Comparison of ENCODE assay signal across 27 cellular contexts in genomic region chr1:100627936-100628335, GRCh38.
DNase-seq lines count a peak whose midpoint lies in the region; ATAC-seq and TF ChIP-seq lines count a peak whose summit lies in the region.
"Had no signal": no experiment of that assay in that cellular context is flagged by ENCODE, and none has a peak within 500 bp of the region (broad histone marks: within the 10 kb centered on the region; RNA-seq: fewer than 3 reads in every experiment).

No MANE protein-coding gene starts in this region.

- TF ChIP-seq RAD21 in SK-N-SH (IDR thresholded peaks at IDR 0.05; ENCODE audit: low read length) = no peak

- H4K91ac ChIP-seq in mesenchymal stem cell (ENCODE audit: low read length) = no peak overlapping the region

- in situ Hi-C loops in brain microvascular endothelial cell (cut with HindIII; ENCODE audit: low pct_ligation_motif_present, low sequenced_read_pairs) = loop anchor here (10.0 kb wide), 1 partner anchor 237 kb away; no protein-coding TSS in a partner anchor

- TF ChIP-seq CTCF in SK-N-SH (IDR thresholded peaks at IDR 0.05) (no peak), brain microvascular endothelial cell (IDR thresholded peaks at IDR 0.05; ENCODE audit: low read depth, low read length, missing control alignments) (no peak), upper lobe of right lung (IDR thresholded peaks at IDR 0.05) (no peak), right atrium auricular region (IDR thresholded peaks at IDR 0.05) (no peak)

- no peak overlapping the region for H3K18ac ChIP-seq in mesenchymal stem cell (ENCODE audit: low read depth in 1 of 2, low read length in 2 of 2)
- H3K18ac ChIP-seq in mesendoderm (ENCODE audit: low read length) = no peak overlapping the region

- peak overlapping the region in 1 of 2 experiments; percentile 32 for H2BK12ac ChIP-seq in mesenchymal stem cell (ENCODE audit: low read length in 2 of 2)

- H3K9me3 ChIP-seq in SK-N-SH (no peaks in the 10 kb centered on the region), mesenchymal stem cell (ENCODE audit: control insufficient read depth, low read length) (no peaks in the 10 kb centered on the region), upper lobe of right lung (no peaks in the 10 kb centered on the region), right atrium auricular region (no peaks in the 10 kb centered on the region)
- H3K9me3 ChIP-seq: left ventricle myocardium inferior, ovary, Peyer's patch had no signal

- peaks cover 0 to 36% of the 10 kb centered on the region in 2 experiments for H3K4me1 ChIP-seq in SK-N-SH (ENCODE audit: control insufficient read depth in 1 of 2, insufficient read depth in 2 of 2, low read depth in 1 of 2, low read length in 1 of 2)
- H3K4me1 ChIP-seq in mesenchymal stem cell (ENCODE audit: control insufficient read depth, insufficient read depth, low read depth, low read length) = peaks cover 5% of the 10 kb centered on the region
- peaks cover 11% of the 10 kb centered on the region for H3K4me1 ChIP-seq in upper lobe of right lung
- H3K4me1 ChIP-seq in right atrium auricular region = peaks cover 0 to 4% of the 10 kb centered on the region in 2 donors
- no peaks in the 10 kb centered on the region for H3K4me1 ChIP-seq in mesendoderm (ENCODE audit: control insufficient read depth, low read depth, low read length)
- H3K4me1 ChIP-seq: Peyer's patch, SJCRH30 had no signal

- H3K9ac ChIP-seq in SK-N-SH (peak overlapping the region; percentile 49), mesenchymal stem cell (ENCODE audit: low read length) (peak overlapping the region; percentile 21), mesendoderm (ENCODE audit: low read length) (no peak overlapping the region)

- H3K79me2 ChIP-seq in SK-N-SH (ENCODE audit: insufficient read depth) (no peaks in the 10 kb centered on the region), mesendoderm (ENCODE audit: control insufficient read depth, insufficient read depth, low read length) (no peaks in the 10 kb centered on the region)
- H3K79me2 ChIP-seq: hepatocyte had no signal

- H2BK15ac ChIP-seq in mesenchymal stem cell (ENCODE audit: low read depth, poor library complexity, severe bottlenecking) (no peak overlapping the region), mesendoderm (replicated peaks; ENCODE audit: low read depth) (no peak overlapping the region)

- no peak overlapping the region for H3K14ac ChIP-seq in mesenchymal stem cell (ENCODE audit: low read length in 2 of 2)

- DNase-seq in SK-N-SH (no peak), brain microvascular endothelial cell (no peak), mesenchymal stem cell (no peak), upper lobe of right lung (no peak), right atrium auricular region (ENCODE audit: low spot score) (no peak), mesendoderm (no peak)
- DNase-seq in stimulated activated CD4-positive, alpha-beta T cell treated with anti-CD3 and anti-CD28 coated beads, Interleukin-2, amount 100 ng/mL, for 48 hours = no peak
- DNase-seq: activated CD4-positive, alpha-beta T cell treated with anti-CD3 and anti-CD28 coated beads, Interleukin-2, amount 10 ng/mL, durations not matched to agents 7 days and 5 days; activated naive CD4-positive, alpha-beta T cell treated with anti-CD3 and anti-CD28 coated beads, Interleukin-2, amount 10 ng/mL, durations not matched to agents 7 days and 5 days; activated T-cell treated with anti-CD3 and anti-CD28 coated beads, Interleukin-2, amount 50 U/mL, for 72 hours; anterior cingulate cortex; CD8-positive, alpha-beta T cell; DMS 273 treated with DMSO at 0.1 percent for 48 hours; erythroblast; left ventricle myocardium inferior; midbrain; natural killer cell; NCI-H1436 treated with DMSO at 0.1 percent for 48 hours; NCI-H2171; NCI-H510A treated with DMSO at 0.1 percent for 48 hours; ovary; Peyer's patch; SJCRH30; stimulated activated CD4-positive, alpha-beta T cell treated with anti-CD3 and anti-CD28 coated beads, Interleukin-15, amount 100 ng/mL, for 24 hours; WERI-Rb-1 had no signal

- no peak overlapping the region for H3K56ac ChIP-seq in mesendoderm (ENCODE audit: low read length)

- H3K4me3 ChIP-seq in SK-N-SH (ENCODE audit: low read depth in 2 of 2, low read length in 1 of 2) (no peak overlapping the region), brain microvascular endothelial cell (ENCODE audit: low read depth, low read length) (no peak overlapping the region), mesenchymal stem cell (ENCODE audit: insufficient read depth in 1 of 2, low read depth in 1 of 2, low read length in 2 of 2) (no peak overlapping the region), upper lobe of right lung (no peak overlapping the region), right atrium auricular region (no peak overlapping the region), mesendoderm (ENCODE audit: low read length) (no peak overlapping the region)
- H3K4me3 ChIP-seq: hepatocyte, left ventricle myocardium inferior, ovary, Peyer's patch, SJCRH30 had no signal

- H4K5ac ChIP-seq in mesendoderm (ENCODE audit: low read length) = no peak overlapping the region

- POLR2A ChIA-PET in SK-N-SH (lab: Yijun Ruan, JAX) = no interaction called here

- no peaks in the 10 kb centered on the region for H3K27me3 ChIP-seq in SK-N-SH (ENCODE audit: insufficient read depth)
- no peaks in the 10 kb centered on the region for H3K27me3 ChIP-seq in brain microvascular endothelial cell (replicated peaks)
- no peaks in the 10 kb centered on the region for H3K27me3 ChIP-seq in mesenchymal stem cell (ENCODE audit: control insufficient read depth in 1 of 2, insufficient read depth in 1 of 2, low read length in 2 of 2)
- H3K27me3 ChIP-seq in upper lobe of right lung = no peaks in the 10 kb centered on the region
- no peaks in the 10 kb centered on the region for H3K27me3 ChIP-seq in right atrium auricular region
- H3K27me3 ChIP-seq in mesendoderm (ENCODE audit: insufficient read depth, low read length, poor library complexity) = no peaks in the 10 kb centered on the region
- H3K27me3 ChIP-seq: hepatocyte, ovary, Peyer's patch, SJCRH30 had no signal

- peak overlapping the region; percentile 8 for H2BK120ac ChIP-seq in mesenchymal stem cell (ENCODE audit: low read depth, low read length)
- no peak overlapping the region for H2BK120ac ChIP-seq in mesendoderm (ENCODE audit: low read depth, low read length)

- peak overlapping the region; percentile 22; the same call in 1 of the 2 replicates for H3K4me2 ChIP-seq in SK-N-SH
- H3K4me2 ChIP-seq in mesenchymal stem cell (ENCODE audit: low read length, poor library complexity, severe bottlenecking) = no peak overlapping the region
- H3K4me2 ChIP-seq in mesendoderm (ENCODE audit: low read length) = no peak overlapping the region
- H3K4me2 ChIP-seq: hepatocyte had no signal

- CTCF ChIA-PET in SK-N-SH (lab: Yijun Ruan, JAX) = no interaction called here

- 86% methylated on average over 3 of the region's 3 CpGs for WGBS in SK-N-SH (ENCODE audit: low lambda C conversion rate)
- WGBS in mesenchymal stem cell = 100% methylated on average over 2 of the region's 3 CpGs
- WGBS in mesendoderm (ENCODE audit: extremely low coverage, insufficient coverage, low lambda C conversion rate) = no CpG with 5 or more reads among the region's 3 CpGs

- intact Hi-C loops in upper lobe of right lung (cut with DNase I) = no loop called here

- peak overlapping the region; percentile 96 for H2AK5ac ChIP-seq in mesenchymal stem cell (ENCODE audit: low read length, severe bottlenecking)
- no peak overlapping the region for H2AK5ac ChIP-seq in mesendoderm (ENCODE audit: low read length)

- peak overlapping the region in 1 of 2 experiments; percentile 85; a peak in 3 of 4 replicates for H3K27ac ChIP-seq in SK-N-SH (ENCODE audit: low read depth in 2 of 2, low read length in 1 of 2)
- H3K27ac ChIP-seq in brain microvascular endothelial cell = peak overlapping the region; percentile 82
- H3K27ac ChIP-seq in mesenchymal stem cell (ENCODE audit: low read length, poor library complexity, severe bottlenecking) = peak overlapping the region; percentile 44
- peak overlapping the region; percentile 13 for H3K27ac ChIP-seq in upper lobe of right lung
- H3K27ac ChIP-seq in right atrium auricular region = no peak overlapping the region
- no peak overlapping the region for H3K27ac ChIP-seq in mesendoderm (ENCODE audit: low read depth, low read length)
- H3K27ac ChIP-seq: hepatocyte, ovary, Peyer's patch, SJCRH30, WERI-Rb-1 had no signal

- peak overlapping the region in 1 of 2 experiments; percentile 30 for H3K4ac ChIP-seq in mesenchymal stem cell (ENCODE audit: low read depth in 1 of 2, low read length in 2 of 2)
- H3K4ac ChIP-seq in mesendoderm (ENCODE audit: low read depth, low read length) = no peak overlapping the region

- H3K9me2 ChIP-seq in SK-N-SH = no peaks in the 10 kb centered on the region

- H3F3A ChIP-seq in SK-N-SH (replicated peaks; ENCODE audit: insufficient read depth) = peaks cover 41% of the 10 kb centered on the region

- TF ChIP-seq EP300 in SK-N-SH (IDR thresholded peaks at IDR 0.05; ENCODE audit: borderline replicate concordance in 1 of 2, low read depth in 1 of 2, low read length in 1 of 2) = no peak

- H4K8ac ChIP-seq in mesenchymal stem cell (ENCODE audit: low read length) (no peak overlapping the region), mesendoderm (ENCODE audit: low read depth, low read length) (no peak overlapping the region)

- no peaks in the 10 kb centered on the region for H3K79me1 ChIP-seq in mesenchymal stem cell (replicated peaks; ENCODE audit: low read length, poor library complexity, severe bottlenecking)
- no peaks in the 10 kb centered on the region for H3K79me1 ChIP-seq in mesendoderm (ENCODE audit: low read length)

- no peak for ATAC-seq in upper lobe of right lung
- no peak for ATAC-seq in GM18511 (IDR thresholded peaks at IDR 0.05; ENCODE audit: unreplicated experiment)
- ATAC-seq: activated T-cell treated with anti-CD3 and anti-CD28 coated beads, Interleukin-2, amount 50 U/mL, for 72 hours; CD8-positive, alpha-beta T cell; natural killer cell had no signal

- H2AFZ ChIP-seq in SK-N-SH (ENCODE audit: low read depth) (0 out of 2 replicates have a peak overlapping the region, but pooled peaks have one; percentile 29), mesenchymal stem cell (ENCODE audit: low read depth, low read length) (no peak overlapping the region)
- H2AFZ ChIP-seq: hepatocyte had no signal

- H3K23ac ChIP-seq in mesenchymal stem cell (ENCODE audit: low read length in 2 of 2) (no peak overlapping the region), mesendoderm (ENCODE audit: low read length) (no peak overlapping the region)

- no peaks in the 10 kb centered on the region for H3K36me3 ChIP-seq in SK-N-SH (replicated peaks in 1 of 2; ENCODE audit: control insufficient read depth in 1 of 2, insufficient read depth in 2 of 2, low read length in 1 of 2)
- H3K36me3 ChIP-seq in brain microvascular endothelial cell (replicated peaks) = no peaks in the 10 kb centered on the region
- no peaks in the 10 kb centered on the region for H3K36me3 ChIP-seq in mesenchymal stem cell (ENCODE audit: control insufficient read depth in 1 of 2, insufficient read depth in 2 of 2, low read depth in 1 of 2, low read length in 2 of 2)
- H3K36me3 ChIP-seq in upper lobe of right lung = no peaks in the 10 kb centered on the region
- no peaks in the 10 kb centered on the region for H3K36me3 ChIP-seq in right atrium auricular region
- H3K36me3 ChIP-seq in mesendoderm (ENCODE audit: control insufficient read depth, insufficient read depth, low read length) = no peaks in the 10 kb centered on the region
- H3K36me3 ChIP-seq: left ventricle myocardium inferior, ovary, Peyer's patch, SJCRH30, WERI-Rb-1 had no signal

- H2BK5ac ChIP-seq in mesenchymal stem cell (ENCODE audit: low read depth, low read length, poor library complexity, severe bottlenecking) (no peak overlapping the region), mesendoderm (ENCODE audit: low read length) (no peak overlapping the region)

- no peaks in the 10 kb centered on the region for H4K20me1 ChIP-seq in SK-N-SH (ENCODE audit: insufficient read depth)

Comparison
In these comparisons a context has a peak if more than half of its experiments do, and no peak if none do; other contexts are left out.
1. H3K27ac ChIP-seq: peak in brain microvascular endothelial cell (single experiment), mesenchymal stem cell (single experiment) and upper lobe of right lung (single experiment); none in right atrium auricular region (0 of 2) and mesendoderm (single experiment).